Comparison of ENCODE assay signal across 1 cellular context in the genomic region with DNA sequence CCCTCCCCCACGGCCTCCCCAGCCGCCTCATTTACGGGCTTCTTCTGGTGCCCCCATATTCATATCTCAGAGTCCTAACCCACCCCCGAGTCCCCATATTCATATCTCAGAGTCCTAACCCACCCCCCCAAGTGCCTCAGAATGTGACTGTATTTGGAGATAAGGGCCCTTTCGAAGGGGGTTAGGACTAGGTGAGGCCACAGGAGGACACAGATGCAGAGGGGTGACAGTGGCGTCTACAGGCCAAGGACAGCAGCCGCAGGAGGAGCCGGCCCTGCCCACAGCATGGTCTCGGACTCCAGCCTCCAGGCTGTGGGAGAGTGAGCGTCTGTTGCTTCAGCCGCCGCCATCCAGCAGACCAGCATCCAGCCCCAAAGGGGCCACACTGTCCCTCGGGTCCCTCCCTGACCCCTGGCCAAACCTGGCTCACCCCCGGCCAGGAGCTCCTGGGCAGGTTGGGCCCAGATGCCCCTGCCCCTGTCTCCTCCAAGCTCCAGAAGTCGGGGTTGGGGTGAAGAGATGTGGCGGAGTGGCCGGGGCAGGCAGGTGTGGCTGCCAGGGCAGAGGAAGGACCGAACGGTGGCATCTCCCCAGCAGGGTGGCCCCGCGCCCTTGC.
TF ChIP-seq lines count a peak whose summit lies in the region.

No MANE protein-coding gene starts in this region.

TF ChIP-seq in K562, 482 proteins besides CTCF, POLR2A, EP300 and RAD21:
- TF ChIP-seq CBFA2T3 (IDR thresholded peaks at IDR 0.05) = peak; percentile 55
- TF ChIP-seq, protein P1, sequence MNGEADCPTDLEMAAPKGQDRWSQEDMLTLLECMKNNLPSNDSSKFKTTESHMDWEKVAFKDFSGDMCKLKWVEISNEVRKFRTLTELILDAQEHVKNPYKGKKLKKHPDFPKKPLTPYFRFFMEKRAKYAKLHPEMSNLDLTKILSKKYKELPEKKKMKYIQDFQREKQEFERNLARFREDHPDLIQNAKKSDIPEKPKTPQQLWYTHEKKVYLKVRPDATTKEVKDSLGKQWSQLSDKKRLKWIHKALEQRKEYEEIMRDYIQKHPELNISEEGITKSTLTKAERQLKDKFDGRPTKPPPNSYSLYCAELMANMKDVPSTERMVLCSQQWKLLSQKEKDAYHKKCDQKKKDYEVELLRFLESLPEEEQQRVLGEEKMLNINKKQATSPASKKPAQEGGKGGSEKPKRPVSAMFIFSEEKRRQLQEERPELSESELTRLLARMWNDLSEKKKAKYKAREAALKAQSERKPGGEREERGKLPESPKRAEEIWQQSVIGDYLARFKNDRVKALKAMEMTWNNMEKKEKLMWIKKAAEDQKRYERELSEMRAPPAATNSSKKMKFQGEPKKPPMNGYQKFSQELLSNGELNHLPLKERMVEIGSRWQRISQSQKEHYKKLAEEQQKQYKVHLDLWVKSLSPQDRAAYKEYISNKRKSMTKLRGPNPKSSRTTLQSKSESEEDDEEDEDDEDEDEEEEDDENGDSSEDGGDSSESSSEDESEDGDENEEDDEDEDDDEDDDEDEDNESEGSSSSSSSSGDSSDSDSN (IDR thresholded peaks at IDR 0.05; ENCODE audit: borderline replicate concordance in 1 of 2, low read depth in 2 of 2, low read length in 2 of 2) = 0 out of 4 replicates have a peak, but pooled peaks of 1 of the 2 experiments have one; percentile 15
- TF ChIP-seq CBFA2T2 (conservative IDR thresholded peaks at IDR 0.05) = 0 out of 2 replicates have a peak, but pooled peaks have one; percentile 24
- no peak for TF ChIP-seq SP1 (CRISPR knock-in tag; IDR thresholded peaks at IDR 0.05)
